Comparison of ENCODE assay signal across 24 cellular contexts in the genomic region with DNA sequence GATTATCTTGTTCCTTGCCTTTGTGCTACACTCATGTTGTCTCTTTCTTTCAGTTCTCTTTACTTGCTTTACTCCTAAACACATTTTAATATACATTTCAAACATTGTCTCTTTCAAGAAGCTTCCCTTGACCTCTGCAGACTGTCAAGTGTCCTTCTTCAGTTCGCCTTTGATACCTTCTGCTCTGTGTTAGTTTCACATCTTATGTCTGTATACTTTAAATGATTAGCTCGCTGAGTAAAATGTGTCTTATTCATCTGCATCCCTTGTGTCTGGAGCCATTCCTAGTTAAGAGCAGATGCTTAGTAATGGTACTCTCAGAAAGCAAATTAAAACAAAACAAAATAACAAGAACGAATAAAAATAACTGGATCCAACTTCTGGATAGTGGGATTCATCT.
"Had no signal": no experiment of that assay in that cellular context is flagged by ENCODE, and none has a peak within 500 bp of the region (broad histone marks: within the 10 kb centered on the region; RNA-seq: fewer than 3 reads in every experiment).

No MANE protein-coding gene starts in this region.

- H3K27me3 ChIP-seq: colonic mucosa, foreskin keratinocyte, neutrophil, right lobe of liver, spleen, stomach had no signal

- H3K4me3 Mint-ChIP-seq: memory B cell; naive B cell; nephron; stimulated activated naive B cell treated with anti-CD40 and anti-IgM and Interleukin-4, amounts not matched to agents 10 μg/mL and 1 μg/mL and 100 μg/mL, for 72 hours had no signal

- ATAC-seq: foreskin keratinocyte; left cardiac atrium; lower lobe of right lung; psoas muscle; right lobe of liver; stimulated activated naive B cell treated with anti-CD40 and anti-IgM and Interleukin-4, amounts not matched to agents 10 μg/mL and 1 μg/mL and 100 μg/mL, for 72 hours had no signal

- H3K9me3 ChIP-seq: colonic mucosa, lower lobe of right lung, neutrophil, psoas muscle, right lobe of liver, spleen, stomach, thoracic aorta, transverse colon had no signal

- H3K4me1 ChIP-seq: colonic mucosa, foreskin keratinocyte, left ventricle myocardium inferior, lower lobe of right lung, psoas muscle, right lobe of liver, spleen, stomach, transverse colon had no signal

- H3K4me1 Mint-ChIP-seq: naive B cell; nephron; stimulated activated naive B cell treated with anti-CD40 and anti-IgM and Interleukin-4, amounts not matched to agents 10 μg/mL and 1 μg/mL and 100 μg/mL, for 72 hours had no signal

- H3K27ac ChIP-seq: colonic mucosa, foreskin keratinocyte, left ventricle myocardium inferior, lower lobe of right lung, neutrophil, psoas muscle, right lobe of liver, spleen, stomach, thoracic aorta, transverse colon had no signal

- H3K9me3 Mint-ChIP-seq: memory B cell; nephron; stimulated activated naive B cell treated with anti-CD40 and anti-IgM and Interleukin-4, amounts not matched to agents 10 μg/mL and 1 μg/mL and 100 μg/mL, for 72 hours had no signal

- H3K36me3 Mint-ChIP-seq: memory B cell; naive B cell; stimulated activated naive B cell treated with anti-CD40 and anti-IgM and Interleukin-4, amounts not matched to agents 10 μg/mL and 1 μg/mL and 100 μg/mL, for 72 hours had no signal

- H3K27ac Mint-ChIP-seq: memory B cell; nephron; stimulated activated naive B cell treated with anti-CD40 and anti-IgM and Interleukin-4, amounts not matched to agents 10 μg/mL and 1 μg/mL and 100 μg/mL, for 72 hours had no signal

- DNase-seq: colonic mucosa; dermis blood vessel endothelial cell; erythroblast; foreskin keratinocyte; kidney; left cardiac atrium; left ventricle myocardium inferior; lower lobe of right lung; naive B cell; psoas muscle; retina; right lobe of liver; spleen; stimulated activated CD4-positive, alpha-beta T cell treated with anti-CD3 and anti-CD28 coated beads, Interleukin-15, amount 100 ng/mL, for 24 hours; stimulated activated CD4-positive, alpha-beta T cell treated with anti-CD3 and anti-CD28 coated beads, Interleukin-1b, Interleukin-23, amount 100 ng/mL, for 48 hours; stimulated activated CD4-positive, alpha-beta T cell treated with anti-CD3 and anti-CD28 coated beads, Interleukin-4, amount 100 ng/mL, for 24 hours; stimulated activated naive B cell treated with anti-CD40 and anti-IgM and Interleukin-4, amounts not matched to agents 10 μg/mL and 1 μg/mL and 100 μg/mL, for 72 hours; stomach; substantia nigra; transverse colon had no signal

- H3K36me3 ChIP-seq: colonic mucosa, left ventricle myocardium inferior, lower lobe of right lung, neutrophil, right lobe of liver, spleen, stomach, thoracic aorta, transverse colon had no signal

- H3K4me3 ChIP-seq: colonic mucosa, left ventricle myocardium inferior, lower lobe of right lung, psoas muscle, right lobe of liver, spleen, stomach, thoracic aorta, transverse colon had no signal
